In genomic region chr5:61731267-61731945, GRCh38 we compare ENCODE assay signal across 18 cellular contexts.
DNase-seq lines count a peak whose midpoint lies in the region; ATAC-seq and TF ChIP-seq lines count a peak whose summit lies in the region.
"Had no signal": no experiment of that assay in that cellular context is flagged by ENCODE, and none has a peak within 500 bp of the region (broad histone marks: within the 10 kb centered on the region; RNA-seq: fewer than 3 reads in every experiment).

No MANE protein-coding gene starts in this region.

- peak overlapping the region; percentile 22 for H3K56ac ChIP-seq in mesendoderm (ENCODE audit: low read length)

- H3K36me3 ChIP-seq in GM23338 (ENCODE audit: insufficient read depth) (no peaks in the 10 kb centered on the region), mesendoderm (ENCODE audit: control insufficient read depth, insufficient read depth, low read length) (no peaks in the 10 kb centered on the region), ovary (no peaks in the 10 kb centered on the region)

- no peak overlapping the region for H4K8ac ChIP-seq in mesendoderm (ENCODE audit: low read depth, low read length)

- TF ChIP-seq POLR2A in ovary (IDR thresholded peaks at IDR 0.05) = no peak

- no peaks in the 10 kb centered on the region for H3K79me1 ChIP-seq in mesendoderm (ENCODE audit: low read length)

- H4K5ac ChIP-seq in mesendoderm (ENCODE audit: low read length) = no peak overlapping the region

- H3K4me1 Mint-ChIP-seq in GM23338 = peaks cover 39% of the 10 kb centered on the region
- H3K4me1 Mint-ChIP-seq in brain = peaks cover 61% of the 10 kb centered on the region
- H3K4me1 Mint-ChIP-seq in activated naive CD8-positive, alpha-beta T cell treated with anti-CD3 and anti-CD28 coated beads for 36 hours = no peaks in the 10 kb centered on the region
- H3K4me1 Mint-ChIP-seq: CD4-positive, alpha-beta memory T cell; IgD-negative memory B cell had no signal

- H3K4ac ChIP-seq in mesendoderm (ENCODE audit: low read depth, low read length) = no peak overlapping the region

- intact Hi-C loops in ovary (cut with DNase I) = loop anchor here in 1 of 4 donors (10.0 kb wide), 1 partner anchor 107 kb away; no protein-coding TSS in a partner anchor

- H4K20me1 ChIP-seq in GM23338 (replicated peaks; ENCODE audit: insufficient read depth) = no peaks in the 10 kb centered on the region

- H3F3A ChIP-seq in GM23338 (replicated peaks; ENCODE audit: low read depth) = no peaks in the 10 kb centered on the region

- H3K4me1 ChIP-seq in GM23338 (ENCODE audit: insufficient read depth) (peaks cover 58% of the 10 kb centered on the region), mesendoderm (ENCODE audit: control insufficient read depth, low read depth, low read length) (peaks cover 2% of the 10 kb centered on the region), ovary (ENCODE audit: insufficient read depth) (peaks cover 11% of the 10 kb centered on the region)

- TF ChIP-seq CTCF in GM23338 (conservative IDR thresholded peaks at IDR 0.05; ENCODE audit: low read depth in 2 of 2) (no peak), brain (conservative IDR thresholded peaks at IDR 0.05) (no peak), ovary (IDR thresholded peaks at IDR 0.05) (peak in 1 of 3 donors; percentile 25)

- TF ChIP-seq EP300 in ovary (IDR thresholded peaks at IDR 0.05) = no peak

- ATAC-seq in GM23338 (no peak), HG03520 (IDR thresholded peaks at IDR 0.05; ENCODE audit: unreplicated experiment) (no peak)

- H2BK5ac ChIP-seq in mesendoderm (ENCODE audit: low read length) = no peak overlapping the region

- H3K18ac ChIP-seq in mesendoderm (ENCODE audit: low read length) = no peak overlapping the region

- peak overlapping the region; percentile 98 for H2AFZ ChIP-seq in GM23338

- H3K27ac ChIP-seq in GM23338 (ENCODE audit: low read depth) (no peak overlapping the region), mesendoderm (ENCODE audit: low read depth, low read length) (no peak overlapping the region), ovary (peak overlapping the region; percentile 2 to 84)

- H3K27me3 Mint-ChIP-seq in GM23338 (ENCODE audit: insufficient read depth, low read depth, poor library complexity) = peaks cover 11% of the 10 kb centered on the region
- peaks cover 2% of the 10 kb centered on the region for H3K27me3 Mint-ChIP-seq in brain
- H3K27me3 Mint-ChIP-seq in activated naive CD8-positive, alpha-beta T cell treated with anti-CD3 and anti-CD28 coated beads for 36 hours = peaks cover 42% of the 10 kb centered on the region

- no peak for DNase-seq in GM23338 (ENCODE audit: low spot score)
- DNase-seq in mesendoderm = no peak
- peak in 2 of 5 donors; percentile 34 to 40 for DNase-seq in ovary
- DNase-seq in GM03348 (ENCODE audit: low spot score) = no peak
- DNase-seq in amygdala (lab: John Stamatoyannopoulos, UW) = no peak
- DNase-seq in activated naive CD8-positive, alpha-beta T cell treated with anti-CD3 and anti-CD28 coated beads for 36 hours = no peak
- DNase-seq: 8988T; CD4-positive, alpha-beta memory T cell; DMS79; GOT3; NCI-H1105; NCI-H1694 treated with DMSO at 0.1 percent for 48 hours; OCI-M1; RPMI8226; SIG-M5 had no signal

- no peaks in the 10 kb centered on the region for H3K36me3 Mint-ChIP-seq in GM23338 (ENCODE audit: low read depth)
- no peaks in the 10 kb centered on the region for H3K36me3 Mint-ChIP-seq in brain
- H3K36me3 Mint-ChIP-seq in activated naive CD8-positive, alpha-beta T cell treated with anti-CD3 and anti-CD28 coated beads for 36 hours = no peaks in the 10 kb centered on the region
- H3K36me3 Mint-ChIP-seq: CD4-positive, alpha-beta memory T cell; IgD-negative memory B cell had no signal

- H3K4me2 ChIP-seq in GM23338 (peak overlapping the region; percentile 84), mesendoderm (ENCODE audit: low read length) (no peak overlapping the region)

- no peak overlapping the region for H3K23ac ChIP-seq in mesendoderm (ENCODE audit: low read length)

- H2BK120ac ChIP-seq in mesendoderm (ENCODE audit: low read depth, low read length) = no peak overlapping the region

- WGBS in mesendoderm (ENCODE audit: extremely low coverage, insufficient coverage, low lambda C conversion rate) = 100% methylated on average over 1 of the region's 6 CpGs
- whole genome bisulfite sequencing in ovary, 3 donors = 14 to 24% (median 14%) methylated on average over 6 of the region's 6 CpGs

- H3K9ac ChIP-seq in mesendoderm (ENCODE audit: low read length) = no peak overlapping the region

- H3K9me3 Mint-ChIP-seq in GM23338 = no peaks in the 10 kb centered on the region
- H3K9me3 Mint-ChIP-seq in brain = peaks cover 0 to 3% (median 0%) of the 10 kb centered on the region in 5 experiments
- H3K9me3 Mint-ChIP-seq in activated naive CD8-positive, alpha-beta T cell treated with anti-CD3 and anti-CD28 coated beads for 36 hours = no peaks in the 10 kb centered on the region

- no peaks in the 10 kb centered on the region for H3K9me2 ChIP-seq in GM23338 (ENCODE audit: insufficient read depth)

- H3K27me3 ChIP-seq in GM23338 (ENCODE audit: insufficient read depth) (no peaks in the 10 kb centered on the region), mesendoderm (ENCODE audit: insufficient read depth, low read length, poor library complexity) (no peaks in the 10 kb centered on the region), ovary (no peaks in the 10 kb centered on the region)

- no peak overlapping the region; the same call in 1 of the 2 replicates for H3K27ac Mint-ChIP-seq in GM23338
- H3K27ac Mint-ChIP-seq in brain = peak overlapping the region; percentile 0 to 91 (median 87)
- H3K27ac Mint-ChIP-seq in activated naive CD8-positive, alpha-beta T cell treated with anti-CD3 and anti-CD28 coated beads for 36 hours = no peak overlapping the region
- H3K27ac Mint-ChIP-seq: CD4-positive, alpha-beta memory T cell; IgD-negative memory B cell had no signal

- no peak overlapping the region for H2BK15ac ChIP-seq in mesendoderm (replicated peaks; ENCODE audit: low read depth)

- H3K4me3 Mint-ChIP-seq in GM23338 = peak overlapping the region; percentile 28; the same call in 2 of the 3 replicates
- peak overlapping the region in 4 of 5 experiments; percentile 14 to 73 (median 35) for H3K4me3 Mint-ChIP-seq in brain
- no peak overlapping the region for H3K4me3 Mint-ChIP-seq in activated naive CD8-positive, alpha-beta T cell treated with anti-CD3 and anti-CD28 coated beads for 36 hours
- H3K4me3 Mint-ChIP-seq: CD4-positive, alpha-beta memory T cell; IgD-negative memory B cell had no signal

- H3K9me3 ChIP-seq in ovary = no peaks in the 10 kb centered on the region

- H3K4me3 ChIP-seq in GM23338 (peak overlapping the region; percentile 48; the same call in 1 of the 2 replicates), mesendoderm (ENCODE audit: low read length) (no peak overlapping the region), ovary (no peak overlapping the region)

- H2AK5ac ChIP-seq in mesendoderm (ENCODE audit: low read length) = no peak overlapping the region

- H3K79me2 ChIP-seq in GM23338 (replicated peaks; ENCODE audit: insufficient read depth) (no peaks in the 10 kb centered on the region), mesendoderm (ENCODE audit: control insufficient read depth, insufficient read depth, low read length) (no peaks in the 10 kb centered on the region)

TF ChIP-seq in GM23338, 12 proteins besides CTCF, POLR2A, EP300 and RAD21 (continues in another document):
- TF ChIP-seq, protein P1, sequence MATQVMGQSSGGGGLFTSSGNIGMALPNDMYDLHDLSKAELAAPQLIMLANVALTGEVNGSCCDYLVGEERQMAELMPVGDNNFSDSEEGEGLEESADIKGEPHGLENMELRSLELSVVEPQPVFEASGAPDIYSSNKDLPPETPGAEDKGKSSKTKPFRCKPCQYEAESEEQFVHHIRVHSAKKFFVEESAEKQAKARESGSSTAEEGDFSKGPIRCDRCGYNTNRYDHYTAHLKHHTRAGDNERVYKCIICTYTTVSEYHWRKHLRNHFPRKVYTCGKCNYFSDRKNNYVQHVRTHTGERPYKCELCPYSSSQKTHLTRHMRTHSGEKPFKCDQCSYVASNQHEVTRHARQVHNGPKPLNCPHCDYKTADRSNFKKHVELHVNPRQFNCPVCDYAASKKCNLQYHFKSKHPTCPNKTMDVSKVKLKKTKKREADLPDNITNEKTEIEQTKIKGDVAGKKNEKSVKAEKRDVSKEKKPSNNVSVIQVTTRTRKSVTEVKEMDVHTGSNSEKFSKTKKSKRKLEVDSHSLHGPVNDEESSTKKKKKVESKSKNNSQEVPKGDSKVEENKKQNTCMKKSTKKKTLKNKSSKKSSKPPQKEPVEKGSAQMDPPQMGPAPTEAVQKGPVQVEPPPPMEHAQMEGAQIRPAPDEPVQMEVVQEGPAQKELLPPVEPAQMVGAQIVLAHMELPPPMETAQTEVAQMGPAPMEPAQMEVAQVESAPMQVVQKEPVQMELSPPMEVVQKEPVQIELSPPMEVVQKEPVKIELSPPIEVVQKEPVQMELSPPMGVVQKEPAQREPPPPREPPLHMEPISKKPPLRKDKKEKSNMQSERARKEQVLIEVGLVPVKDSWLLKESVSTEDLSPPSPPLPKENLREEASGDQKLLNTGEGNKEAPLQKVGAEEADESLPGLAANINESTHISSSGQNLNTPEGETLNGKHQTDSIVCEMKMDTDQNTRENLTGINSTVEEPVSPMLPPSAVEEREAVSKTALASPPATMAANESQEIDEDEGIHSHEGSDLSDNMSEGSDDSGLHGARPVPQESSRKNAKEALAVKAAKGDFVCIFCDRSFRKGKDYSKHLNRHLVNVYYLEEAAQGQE (IDR thresholded peaks at IDR 0.05; ENCODE audit: unreplicated experiment) = no peak
- TF ChIP-seq, protein P2, sequence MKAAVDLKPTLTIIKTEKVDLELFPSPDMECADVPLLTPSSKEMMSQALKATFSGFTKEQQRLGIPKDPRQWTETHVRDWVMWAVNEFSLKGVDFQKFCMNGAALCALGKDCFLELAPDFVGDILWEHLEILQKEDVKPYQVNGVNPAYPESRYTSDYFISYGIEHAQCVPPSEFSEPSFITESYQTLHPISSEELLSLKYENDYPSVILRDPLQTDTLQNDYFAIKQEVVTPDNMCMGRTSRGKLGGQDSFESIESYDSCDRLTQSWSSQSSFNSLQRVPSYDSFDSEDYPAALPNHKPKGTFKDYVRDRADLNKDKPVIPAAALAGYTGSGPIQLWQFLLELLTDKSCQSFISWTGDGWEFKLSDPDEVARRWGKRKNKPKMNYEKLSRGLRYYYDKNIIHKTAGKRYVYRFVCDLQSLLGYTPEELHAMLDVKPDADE (IDR thresholded peaks at IDR 0.05) = no peak
- no peak for TF ChIP-seq EZH2 (IDR thresholded peaks at IDR 0.05; ENCODE audit: low read depth, unreplicated experiment)
- no peak for TF ChIP-seq ZNF114 (CRISPR knock-in tag; IDR thresholded peaks at IDR 0.05)
- no peak for TF ChIP-seq CREB1 (CRISPR knock-in tag; IDR thresholded peaks at IDR 0.05; ENCODE audit: low read depth)
- TF ChIP-seq ZNF331 (CRISPR knock-in tag; IDR thresholded peaks at IDR 0.05; ENCODE audit: low read depth) = no peak
- TF ChIP-seq POLR2AphosphoS5 (IDR thresholded peaks at IDR 0.05; ENCODE audit: low read depth) = no peak

Comparison
In these comparisons a context has a peak if more than half of its experiments do, and no peak if none do; other contexts are left out.
1. H3K27ac ChIP-seq: peak in ovary (2 of 2); none in GM23338 (single experiment) and mesendoderm (single experiment).
2. H3K27ac Mint-ChIP-seq: peak in brain (5 of 5); none in GM23338 (single experiment) and activated naive CD8-positive, alpha-beta T cell treated with anti-CD3 and anti-CD28 coated beads for 36 hours (single experiment).